Comparison of ENCODE assay signal across 8 cellular contexts in the genomic region with DNA sequence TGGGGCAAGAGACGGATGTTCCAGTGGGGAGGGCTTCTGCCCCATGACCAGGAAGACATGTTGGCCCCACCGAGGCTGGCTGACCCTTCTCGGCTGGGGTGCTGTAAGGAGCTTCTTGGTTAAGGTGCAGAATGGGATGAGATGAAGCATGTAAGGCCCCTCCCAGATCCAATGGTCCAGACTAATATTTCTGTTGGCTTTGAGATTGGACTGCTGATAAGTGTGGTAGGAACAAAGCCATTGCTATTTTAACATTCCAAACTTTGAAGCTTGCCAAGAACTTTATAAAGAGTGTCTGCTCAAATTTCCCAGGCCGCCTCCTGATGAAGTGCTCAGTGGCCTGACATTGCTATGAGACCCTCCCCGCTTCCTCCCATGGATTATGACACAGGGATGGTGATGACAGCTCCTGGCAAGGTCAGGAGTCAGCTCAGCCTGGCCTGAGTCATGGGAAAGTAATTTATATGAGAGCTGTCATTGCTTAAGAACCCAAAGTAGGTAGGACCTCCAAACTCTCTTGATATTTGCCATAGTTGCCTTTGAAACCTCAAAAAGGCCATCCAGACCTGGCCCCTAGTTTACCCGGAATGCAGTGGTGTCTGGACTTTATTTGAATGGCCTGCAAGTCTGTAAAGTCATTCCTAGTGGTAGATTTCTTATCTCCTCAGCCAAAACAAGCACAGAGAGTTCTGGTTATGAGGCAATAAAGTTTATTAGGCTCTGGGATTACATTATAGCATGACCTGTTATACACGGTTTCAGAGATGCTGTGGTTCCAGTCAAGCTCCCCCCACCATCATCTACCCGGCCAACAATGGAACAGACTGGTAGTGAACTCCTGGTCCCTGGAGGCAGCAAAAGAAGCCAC. TPM values are rescaled to one million over a fixed set of nuclear protein-coding genes. Genes with fewer than 3 reads are reported as not detected.
DNase-seq lines count a peak whose midpoint lies in the region; ATAC-seq lines count a peak whose summit lies in the region.

No MANE protein-coding gene starts in this region.

- DNase-seq in GF-D8 (lab: John Stamatoyannopoulos, UW) (peak; percentile 41), SW 1271 (lab: John Stamatoyannopoulos, UW) (peak; percentile 79 to 85), Right ventricle myocardium inferior (ENCODE audit: missing footprints) (peak; percentile 77), sciatic nerve (ENCODE audit: low spot score) (peak; percentile 81), NK-92 (lab: John Stamatoyannopoulos, UW; ENCODE audit: unreplicated experiment) (no peak)
- DNase-seq in activated naive CD4-positive, alpha-beta T cell treated with anti-CD3 and anti-CD28 coated beads, Interleukin-2, amount 50 U/mL, for 16 hours: no peak

- ATAC-seq in Right ventricle myocardium inferior: peak; percentile 86
- peak; percentile 90 for ATAC-seq in sciatic nerve
- no peak for ATAC-seq in GM18511 (IDR thresholded peaks at IDR 0.05; ENCODE audit: unreplicated experiment)
- ATAC-seq in GM21737 (IDR thresholded peaks at IDR 0.05; ENCODE audit: unreplicated experiment): no peak

- intact Hi-C loops in Right ventricle myocardium inferior (cut with DNase I) (loop anchor here (2.0 kb wide), 2 partner anchors 15 to 35 kb away; no protein-coding TSS in a partner anchor), sciatic nerve (cut with DNase I) (no loop called here)

RNA-seq across cellular contexts. Expression of a gene that starts 55.2 kb away (rescaled TPM):
- total RNA-seq in Right ventricle myocardium inferior (581 TPM), sciatic nerve (70.3 TPM)

Comparison
In these comparisons a context has a peak if more than half of its experiments do, and no peak if none do; other contexts are left out.
1. DNase-seq: peak in GF-D8 (single experiment), SW 1271 (2 of 2), Right ventricle myocardium inferior (single experiment) and sciatic nerve (single experiment); none in NK-92 (single experiment) and activated naive CD4-positive, alpha-beta T cell treated with anti-CD3 and anti-CD28 coated beads, Interleukin-2, amount 50 U/mL, for 16 hours (single experiment).
2. ATAC-seq: peak in Right ventricle myocardium inferior (single experiment) and sciatic nerve (single experiment); none in GM18511 (single experiment) and GM21737 (single experiment).